11 cellular contexts compared by ENCODE assay signal in the genomic region with DNA sequence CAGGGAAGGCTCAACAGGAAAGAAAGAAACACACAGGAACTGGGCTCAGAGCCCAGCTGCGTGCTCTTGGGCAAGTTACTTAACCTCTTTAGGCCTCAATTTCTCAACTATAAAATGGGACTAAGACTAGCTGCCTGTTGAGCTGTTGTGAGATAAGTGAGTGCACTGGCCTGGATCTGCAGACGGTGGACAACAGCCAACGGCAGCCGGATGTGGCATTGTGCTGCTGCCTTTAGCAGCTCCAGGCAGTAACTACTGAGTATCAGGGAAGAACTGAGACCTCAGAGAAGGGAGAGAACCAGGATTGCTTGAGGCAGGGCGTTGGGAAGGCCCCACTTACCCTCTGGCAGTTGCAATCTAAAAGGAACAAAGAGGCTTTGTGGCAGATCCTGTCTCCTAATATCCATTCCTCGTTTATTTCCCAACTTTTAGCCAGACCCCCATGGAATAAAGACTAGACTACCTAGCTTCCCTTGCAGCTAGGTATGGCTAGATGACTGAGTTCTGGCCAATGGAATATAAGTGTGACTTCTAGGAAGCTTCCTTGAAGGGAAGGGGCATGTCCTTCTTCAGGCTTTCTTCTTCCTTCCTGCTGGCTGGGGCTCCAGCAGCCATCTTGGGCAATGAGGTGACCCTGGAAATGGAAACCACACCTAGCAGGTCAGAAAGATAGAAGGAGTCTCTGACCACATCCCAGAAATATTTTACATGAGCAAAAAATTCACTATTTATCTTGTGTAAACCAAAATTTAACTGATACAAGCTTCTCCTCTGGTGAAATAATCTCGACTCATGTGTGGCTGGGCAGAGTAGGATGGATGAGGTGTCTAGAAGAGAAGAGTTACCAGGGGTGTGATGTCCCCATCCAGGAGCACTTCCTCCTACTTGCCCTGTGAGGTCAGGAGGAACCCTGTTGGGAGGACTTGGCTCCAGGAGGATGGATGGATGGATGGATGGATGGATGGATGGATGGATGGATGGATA.
DNase-seq lines count a peak whose midpoint lies in the region; ATAC-seq and TF ChIP-seq lines count a peak whose summit lies in the region.
"Had no signal": no experiment of that assay in that cellular context is flagged by ENCODE, and none has a peak within 500 bp of the region (broad histone marks: within the 10 kb centered on the region; RNA-seq: fewer than 3 reads in every experiment).

No MANE protein-coding gene starts in this region.

- H3K27ac ChIP-seq in epithelial cell of prostate (peak overlapping the region; percentile 100), mesendoderm (ENCODE audit: low read depth, low read length) (no peak overlapping the region), transverse colon (peak overlapping the region; percentile 66 to 80 (median 73))

- intact Hi-C loops in transverse colon (cut with DNase I; ENCODE audit: low total_unique reads): no loop called here

- no peaks in the 10 kb centered on the region for H3K79me2 ChIP-seq in Loucy (ENCODE audit: insufficient read depth, low read length)
- H3K79me2 ChIP-seq in mesendoderm (ENCODE audit: control insufficient read depth, insufficient read depth, low read length): no peaks in the 10 kb centered on the region

- H2AK5ac ChIP-seq in mesendoderm (ENCODE audit: low read length): no peak overlapping the region

- no peak overlapping the region for H3K4me2 ChIP-seq in Loucy (ENCODE audit: low read depth, low read length, poor library complexity, severe bottlenecking)
- no peak overlapping the region for H3K4me2 ChIP-seq in mesendoderm (ENCODE audit: low read length)

- H3K4me1 ChIP-seq in Loucy (ENCODE audit: insufficient read depth, low read length, poor library complexity, severe bottlenecking) (peaks cover 25% of the 10 kb centered on the region), mesendoderm (ENCODE audit: control insufficient read depth, low read depth, low read length) (peaks cover 9% of the 10 kb centered on the region), transverse colon (peaks cover 5 to 27% (median 16%) of the 10 kb centered on the region in 4 donors)

- H3K4ac ChIP-seq in mesendoderm (ENCODE audit: low read depth, low read length): no peak overlapping the region

- H3K23ac ChIP-seq in mesendoderm (ENCODE audit: low read length): no peak overlapping the region

- H2BK5ac ChIP-seq in mesendoderm (ENCODE audit: low read length): no peak overlapping the region

- in situ Hi-C loops in transverse colon (cut with MboI; ENCODE audit: low pct_ligation_motif_present in 1 of 4, low pct_unique_long_range_greater_than_20kb in 1 of 4, low sequenced_read_pairs in 3 of 4): no loop called here

- no peak for TF ChIP-seq POLR2A in transverse colon (IDR thresholded peaks at IDR 0.05)

- peak overlapping the region; percentile 25 for H3K56ac ChIP-seq in mesendoderm (ENCODE audit: low read length)

- ATAC-seq in HG03521 (IDR thresholded peaks at IDR 0.05; ENCODE audit: unreplicated experiment): no peak

- H3K9ac ChIP-seq in Loucy (ENCODE audit: low read depth, low read length, poor library complexity, severe bottlenecking): peak overlapping the region; percentile 4
- no peak overlapping the region for H3K9ac ChIP-seq in mesendoderm (ENCODE audit: low read length)

- H3K9me3 ChIP-seq in Loucy (ENCODE audit: insufficient read depth, low read depth, low read length) (no peaks in the 10 kb centered on the region), transverse colon (no peaks in the 10 kb centered on the region)

- H3K36me3 ChIP-seq in Loucy (ENCODE audit: insufficient read depth, low read length) (no peaks in the 10 kb centered on the region), mesendoderm (ENCODE audit: control insufficient read depth, insufficient read depth, low read length) (no peaks in the 10 kb centered on the region), transverse colon (no peaks in the 10 kb centered on the region), H7 (replicated peaks; ENCODE audit: control insufficient read depth, insufficient read depth, low read length) (no peaks in the 10 kb centered on the region)

- no peaks in the 10 kb centered on the region for H3K27me3 ChIP-seq in Loucy (ENCODE audit: insufficient read depth, low read length, poor library complexity, severe bottlenecking)
- H3K27me3 ChIP-seq in mesendoderm (ENCODE audit: insufficient read depth, low read length, poor library complexity): no peaks in the 10 kb centered on the region
- H3K27me3 ChIP-seq in transverse colon: no peaks in the 10 kb centered on the region
- H3K27me3 ChIP-seq in H7 (ENCODE audit: control insufficient read depth, insufficient read depth, low read length): no peaks in the 10 kb centered on the region

- H3K18ac ChIP-seq in mesendoderm (ENCODE audit: low read length): no peak overlapping the region

- H4K20me1 ChIP-seq in Loucy (ENCODE audit: insufficient read depth, low read length, poor library complexity, severe bottlenecking): no peaks in the 10 kb centered on the region

- no peak overlapping the region for H3K4me3 ChIP-seq in Loucy (ENCODE audit: low read length, poor library complexity, severe bottlenecking)
- H3K4me3 ChIP-seq in mesendoderm (ENCODE audit: low read length): no peak overlapping the region
- H3K4me3 ChIP-seq in transverse colon: no peak overlapping the region
- no peak overlapping the region for H3K4me3 ChIP-seq in H7 (ENCODE audit: insufficient read depth, low read depth, low read length)

- TF ChIP-seq CTCF in Loucy (conservative IDR thresholded peaks at IDR 0.05; ENCODE audit: low read length) (no peak), transverse colon (IDR thresholded peaks at IDR 0.05) (no peak)

- no peak overlapping the region for H4K5ac ChIP-seq in mesendoderm (ENCODE audit: low read length)

- no peaks in the 10 kb centered on the region for H3K9me2 ChIP-seq in Loucy (replicated peaks; ENCODE audit: low read depth, low read length)

- H2BK15ac ChIP-seq in mesendoderm (replicated peaks; ENCODE audit: low read depth): no peak overlapping the region

- no peaks in the 10 kb centered on the region for H3F3A ChIP-seq in Loucy (ENCODE audit: low read depth)

- H4K8ac ChIP-seq in mesendoderm (ENCODE audit: low read depth, low read length): no peak overlapping the region

- H2BK120ac ChIP-seq in mesendoderm (ENCODE audit: low read depth, low read length): no peak overlapping the region

- no peak for TF ChIP-seq EP300 in transverse colon (IDR thresholded peaks at IDR 0.05; ENCODE audit: low read depth)

- DNase-seq in epithelial cell of prostate (ENCODE audit: low read depth, low spot score) (no peak), mesendoderm (no peak), transverse colon (no peak), HUDEP-2 (lab: John Stamatoyannopoulos, UW; ENCODE audit: unreplicated experiment in 76 of 76) (no peak), NCI-H146 treated with DMSO at 0.1 percent for 48 hours (lab: John Stamatoyannopoulos, UW; ENCODE audit: unreplicated experiment) (no peak), H7 (no peak)
- DNase-seq: activated T-cell treated with anti-CD3 and anti-CD28 coated beads, Interleukin-2, amount 50 U/mL, for 4 hours; NCI-H1436 treated with DMSO at 0.1 percent for 48 hours; stimulated activated CD8-positive, alpha-beta memory T cell treated with anti-CD3 and anti-CD28 coated beads, Interleukin-4, amount 100 ng/mL, for 48 hours had no signal

- WGBS in mesendoderm (ENCODE audit: extremely low coverage, insufficient coverage, low lambda C conversion rate): no CpG with 5 or more reads among the region's 7 CpGs
- 58 to 88% methylated on average over 1 to 7 of the region's 7 CpGs for WGBS in transverse colon (ENCODE audit: low coverage in 1 of 2), 2 donors

- H3K79me1 ChIP-seq in mesendoderm (ENCODE audit: low read length): no peaks in the 10 kb centered on the region

- H2AFZ ChIP-seq in Loucy (ENCODE audit: low read length): no peak overlapping the region
